10 cellular contexts compared by ENCODE assay signal in the genomic region with DNA sequence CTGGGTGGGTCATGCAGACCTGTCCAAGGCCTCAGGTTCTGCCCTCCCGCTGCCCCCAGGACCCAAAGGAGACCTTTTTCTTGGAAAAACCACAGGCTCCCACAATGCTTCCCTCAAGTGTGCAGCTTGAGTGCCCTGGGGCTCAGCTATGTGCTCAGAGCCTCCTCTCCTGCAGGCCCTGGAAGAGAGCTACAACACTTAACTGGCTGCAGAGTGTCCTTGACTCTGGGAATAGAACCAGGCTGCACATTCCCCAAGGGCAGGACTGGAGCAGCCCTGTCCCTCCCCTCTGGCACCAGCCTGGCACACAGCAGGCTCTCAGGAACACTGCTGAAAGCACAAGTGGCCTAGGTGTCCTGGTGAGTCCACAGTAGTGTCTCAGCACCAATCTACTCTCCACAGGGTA. TPM values are rescaled to one million over a fixed set of nuclear protein-coding genes. Genes with fewer than 3 reads are reported as not detected.
DNase-seq lines count a peak whose midpoint lies in the region; FAIRE-seq and TF ChIP-seq lines count a peak whose summit lies in the region.
"Had no signal": no experiment of that assay in that cellular context is flagged by ENCODE, and none has a peak within 500 bp of the region (broad histone marks: within the 10 kb centered on the region; RNA-seq: fewer than 3 reads in every experiment).

No MANE protein-coding gene starts in this region.

- dilution Hi-C loops in endothelial cell of umbilical vein (cut with MboI; ENCODE audit: extremely low pct_ligation_motif_present, low sequenced_read_pairs), result no loop called here

- H3K36me3 ChIP-seq in endothelial cell of umbilical vein (ENCODE audit: control insufficient read depth in 2 of 2, extremely low read depth in 1 of 2, insufficient read depth in 2 of 2, low read length in 2 of 2) (no peaks in the 10 kb centered on the region), osteoblast (ENCODE audit: insufficient read depth, low read length) (peaks cover 5% of the 10 kb centered on the region)

- H3K9me3 Mint-ChIP-seq in Calu3 (ENCODE audit: low read depth, unreplicated experiment), result no peaks in the 10 kb centered on the region

- peaks cover 32% of the 10 kb centered on the region for H3K36me3 Mint-ChIP-seq in Calu3 (ENCODE audit: insufficient read depth, unreplicated experiment)

- H3K4me3 ChIP-seq in endothelial cell of umbilical vein (replicated peaks in 1 of 3; ENCODE audit: insufficient read depth in 1 of 3, low read depth in 1 of 3, low read length in 3 of 3) (no peak overlapping the region), osteoblast (ENCODE audit: insufficient read depth, low read length) (no peak overlapping the region)

- DNase-seq in Calu3, result no peak
- peak; percentile 58 for DNase-seq in NCI-H510A treated with DMSO at 0.1 percent for 48 hours (lab: John Stamatoyannopoulos, UW)
- no peak for DNase-seq in endothelial cell of umbilical vein (ENCODE audit: low read depth, low spot score)
- DNase-seq in osteoblast (ENCODE audit: insufficient read length, low spot score, missing footprints), result peak; percentile 90
- no peak for DNase-seq in activated CD8-positive, alpha-beta memory T cell treated with anti-CD3 and anti-CD28 coated beads, Interleukin-2, amount 50 U/mL, for 4 hours
- DNase-seq in stimulated activated CD4-positive, alpha-beta T cell treated with anti-CD3 and anti-CD28 coated beads, Interleukin-4, amount 100 ng/mL, for 4 hours, result no peak
- DNase-seq in NCI-H2196 (lab: John Stamatoyannopoulos, UW; ENCODE audit: unreplicated experiment), result no peak
- no peak for DNase-seq in stimulated activated CD4-positive, alpha-beta T cell treated with anti-CD3 and anti-CD28 coated beads, Interleukin-4, amount 100 ng/mL, for 1 hour
- DNase-seq: activated effector memory CD4-positive, alpha-beta T cell treated with anti-CD3 and anti-CD28 coated beads, Interleukin-2, amount 50 U/mL, for 16 hours; NCI-H526 treated with DMSO at 0.1 percent for 48 hours had no signal

- H3K27me3 Mint-ChIP-seq in Calu3 (ENCODE audit: unreplicated experiment), result no peaks in the 10 kb centered on the region

- no peaks in the 10 kb centered on the region for H3K9me1 ChIP-seq in endothelial cell of umbilical vein (replicated peaks; ENCODE audit: control insufficient read depth, extremely low read depth, insufficient read depth, low read length)

- FAIRE-seq in endothelial cell of umbilical vein (lab: Jason Lieb, UNC), result peak; percentile 61

- H3K9me3 ChIP-seq in endothelial cell of umbilical vein (replicated peaks; ENCODE audit: control insufficient read depth, insufficient read depth, low read length) (no peaks in the 10 kb centered on the region), osteoblast (ENCODE audit: low read depth, low read length) (no peaks in the 10 kb centered on the region)

- intact Hi-C loops in Calu3 (cut with micrococcal nuclease; ENCODE audit: unreplicated experiment) (no loop called here), endothelial cell of umbilical vein (cut with micrococcal nuclease) (loop anchor here (1.0 kb wide), 1 partner anchor 21 kb away; no protein-coding TSS in a partner anchor)

- POLR2A ChIA-PET in endothelial cell of umbilical vein (lab: Charles Lee), result no interaction called here

- H3K27ac ChIP-seq in endothelial cell of umbilical vein (ENCODE audit: insufficient read depth, low read depth, low read length), result no peak overlapping the region
- H3K27ac ChIP-seq in osteoblast (ENCODE audit: low read depth, low read length), result peak overlapping the region; percentile 96

- BruUV-seq in Calu3 (replicated peaks; lab: Mats Ljungman, UMichigan), result no TSS peak
- BruUV-seq in endothelial cell of umbilical vein (replicated peaks; lab: Mats Ljungman, UMichigan), result no TSS peak

- peak; percentile 25 for TF ChIP-seq POLR2A in endothelial cell of umbilical vein (IDR thresholded peaks at IDR 0.05; ENCODE audit: low read depth, low read length)

- H3K27me3 ChIP-seq in endothelial cell of umbilical vein (ENCODE audit: control insufficient read depth in 2 of 2, insufficient read depth in 2 of 2, low read length in 2 of 2) (no peaks in the 10 kb centered on the region), osteoblast (ENCODE audit: insufficient read depth, low read length) (no peaks in the 10 kb centered on the region)

- H2AFZ ChIP-seq in endothelial cell of umbilical vein (ENCODE audit: low read depth, low read length) (no peak overlapping the region), osteoblast (ENCODE audit: low read length) (no peak overlapping the region)

- H3K4me1 ChIP-seq in endothelial cell of umbilical vein (ENCODE audit: control insufficient read depth, extremely low read depth, insufficient read depth, low read length) (peaks cover 40% of the 10 kb centered on the region), osteoblast (ENCODE audit: insufficient read depth, low read length) (peaks cover 38% of the 10 kb centered on the region)

- H3K4me3 Mint-ChIP-seq in Calu3 (ENCODE audit: low read depth, unreplicated experiment), result no peak overlapping the region

- H4K20me1 ChIP-seq in endothelial cell of umbilical vein (replicated peaks; ENCODE audit: control insufficient read depth, extremely low read depth, insufficient read depth, low read length), result no peaks in the 10 kb centered on the region
- no peaks in the 10 kb centered on the region for H4K20me1 ChIP-seq in osteoblast (ENCODE audit: insufficient read depth, low read length)

- no peaks in the 10 kb centered on the region for H3K79me2 ChIP-seq in endothelial cell of umbilical vein (ENCODE audit: control insufficient read depth, insufficient read depth, low read length)
- no peaks in the 10 kb centered on the region for H3K79me2 ChIP-seq in osteoblast (ENCODE audit: insufficient read depth, low read length)

- H3K27ac Mint-ChIP-seq in Calu3 (ENCODE audit: unreplicated experiment), result peak overlapping the region; percentile 90

- no peak for TF ChIP-seq CTCF in Calu3 (IDR thresholded peaks at IDR 0.05; ENCODE audit: unreplicated experiment)
- no peak for TF ChIP-seq CTCF in endothelial cell of umbilical vein (IDR thresholded peaks at IDR 0.05; ENCODE audit: extremely low read depth in 1 of 2, insufficient read depth in 1 of 2, low read depth in 1 of 2, low read length in 2 of 2)
- TF ChIP-seq CTCF in osteoblast (IDR thresholded peaks at IDR 0.05; ENCODE audit: extremely low read depth, low read depth, low read length), result no peak

- CTCF ChIA-PET in Calu3 (lab: Charles Lee), result no interaction called here
- CTCF ChIA-PET in endothelial cell of umbilical vein (lab: Charles Lee), result interaction anchor here (1.0 to 3.1 kb wide), 9 partner anchors 8 to 78 kb away, joined by 3 to 15 read pairs (median 3); no protein-coding TSS in a partner anchor

- peaks cover 18% of the 10 kb centered on the region for H3K4me1 Mint-ChIP-seq in Calu3 (ENCODE audit: low read depth, unreplicated experiment)

- H3K4me2 ChIP-seq in endothelial cell of umbilical vein (ENCODE audit: insufficient read depth, low read length), result no peak overlapping the region
- H3K4me2 ChIP-seq in osteoblast (ENCODE audit: insufficient read depth, low read length), result no peak overlapping the region

- no peak overlapping the region for H3K9ac ChIP-seq in endothelial cell of umbilical vein (replicated peaks; ENCODE audit: extremely low read depth, insufficient read depth, low read length)

TF ChIP-seq in endothelial cell of umbilical vein, 7 proteins besides CTCF, POLR2A, EP300 and RAD21:
- TF ChIP-seq JUN (IDR thresholded peaks at IDR 0.05; ENCODE audit: borderline replicate concordance, insufficient read depth, insufficient read length, low read depth) (no peak), MYC (IDR thresholded peaks at IDR 0.05; ENCODE audit: low read depth, low read length) (no peak), FOS (IDR thresholded peaks at IDR 0.05; ENCODE audit: borderline replicate concordance, insufficient read depth, low read length) (no peak), POLR2AphosphoS5 (IDR thresholded peaks at IDR 0.05; ENCODE audit: insufficient read depth, low read depth, low read length) (no peak)

RNA-seq across cellular contexts. Expression of gene SREBF1, which starts 4.8 kb away (rescaled TPM):
- 104 and 110 TPM in 2 replicates for total RNA-seq in Calu3 (2022)
- 109 and 117 TPM in 2 replicates for total RNA-seq in endothelial cell of umbilical vein
- 50.4 and 66.3 TPM in 2 replicates for polyA plus RNA-seq in endothelial cell of umbilical vein
- 22.4 and 31.8 TPM in 2 replicates for polyA plus RNA-seq in endothelial cell of umbilical vein (2011; cell fraction: cytosol; rRNA removed)
- 139 and 174 TPM in 2 replicates for polyA plus RNA-seq in endothelial cell of umbilical vein (2011; cell fraction: nucleus; rRNA removed)
- polyA plus RNA-seq in endothelial cell of umbilical vein (2012), result 64.9 and 76.2 TPM in 2 replicates
- polyA minus RNA-seq in endothelial cell of umbilical vein, result 51.5 and 65.4 TPM in 2 replicates
- 114 TPM for polyA minus RNA-seq in endothelial cell of umbilical vein (2011; cell fraction: cytosol; rRNA and poly(A)+ RNA removed)
- 78.3 and 98.8 TPM in 2 replicates for polyA minus RNA-seq in endothelial cell of umbilical vein (2011; cell fraction: nucleus; rRNA and poly(A)+ RNA removed)
- total RNA-seq in osteoblast, result 115 and 133 TPM in 2 replicates

Comparison
In these comparisons a context has a peak if more than half of its experiments do, and no peak if none do; other contexts are left out.
1. DNase-seq: peak in NCI-H510A treated with DMSO at 0.1 percent for 48 hours (single experiment) and osteoblast (single experiment); none in Calu3 (single experiment), endothelial cell of umbilical vein (single experiment), activated CD8-positive, alpha-beta memory T cell treated with anti-CD3 and anti-CD28 coated beads, Interleukin-2, amount 50 U/mL, for 4 hours (single experiment), stimulated activated CD4-positive, alpha-beta T cell treated with anti-CD3 and anti-CD28 coated beads, Interleukin-4, amount 100 ng/mL, for 4 hours (0 of 2), NCI-H2196 (single experiment) and stimulated activated CD4-positive, alpha-beta T cell treated with anti-CD3 and anti-CD28 coated beads, Interleukin-4, amount 100 ng/mL, for 1 hour (single experiment).